Comparison of ENCODE assay signal across 9 cellular contexts in the genomic region with DNA sequence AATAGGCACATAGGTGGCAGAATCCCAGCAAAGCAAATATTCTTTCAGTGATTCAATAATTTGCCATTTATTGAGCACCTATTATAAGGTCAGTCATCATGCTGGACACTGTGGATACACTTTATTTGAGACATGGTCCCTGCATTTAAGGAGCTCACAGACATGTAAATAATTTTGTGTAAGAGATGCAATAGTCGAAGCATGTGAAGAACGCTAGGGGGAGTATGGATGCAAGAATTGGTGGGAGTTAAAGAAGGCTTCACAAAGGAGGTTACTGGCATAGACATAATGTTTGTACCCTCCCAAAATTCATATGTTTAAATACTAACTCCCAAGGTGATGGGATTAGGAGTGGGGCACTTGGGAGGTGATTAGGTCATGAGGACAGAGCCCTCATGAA.
DNase-seq lines count a peak whose midpoint lies in the region; ATAC-seq, FAIRE-seq and TF ChIP-seq lines count a peak whose summit lies in the region.
"Had no signal": no experiment of that assay in that cellular context is flagged by ENCODE, and none has a peak within 500 bp of the region (broad histone marks: within the 10 kb centered on the region; RNA-seq: fewer than 3 reads in every experiment).

No MANE protein-coding gene starts in this region.

- no peaks in the 10 kb centered on the region for H3K36me3 ChIP-seq in liver (ENCODE audit: control insufficient read depth in 4 of 4, insufficient read depth in 3 of 4, low read depth in 1 of 4, low read length in 3 of 4)
- H3K36me3 ChIP-seq: SJSA1 had no signal

- no peaks in the 10 kb centered on the region for H3K27me3 ChIP-seq in liver (ENCODE audit: control insufficient read depth in 4 of 4, insufficient read depth in 4 of 4, low read length in 3 of 4)
- H3K27me3 ChIP-seq: SJSA1 had no signal

- peak; percentile 56 to 66 for TF ChIP-seq RAD21 in liver (IDR thresholded peaks at IDR 0.05)

- H3K4me3 ChIP-seq in liver (ENCODE audit: low read depth in 1 of 3, low read length in 3 of 3) = no peak overlapping the region
- H3K4me3 ChIP-seq: SJSA1 had no signal

- DNase-seq in GM18507 (ENCODE audit: extremely low spot score, insufficient read length, low read depth) (no peak), SK-MEL-5 (ENCODE audit: low read depth, low spot score) (peak; percentile 35), NCI-H1436 treated with DMSO at 0.1 percent for 48 hours (lab: John Stamatoyannopoulos, UW) (no peak), GM12891 (ENCODE audit: insufficient read length, low spot score) (no peak)
- DNase-seq in activated CD4-positive, alpha-beta T cell treated with anti-CD3 and anti-CD28 coated beads for 48 hours = no peak
- no peak for DNase-seq in stimulated activated naive CD8-positive, alpha-beta T cell treated with anti-CD3 and anti-CD28 coated beads, Interleukin-15, Interleukin-2, amounts not matched to agents 100 U/mL and 50 U/mL, for 24 hours

- ATAC-seq in HG03520 (IDR thresholded peaks at IDR 0.05; ENCODE audit: unreplicated experiment) = peak; percentile 38
- no peak for ATAC-seq in stimulated activated naive CD8-positive, alpha-beta T cell treated with anti-CD3 and anti-CD28 coated beads, Interleukin-15, Interleukin-2, amounts not matched to agents 100 U/mL and 50 U/mL, for 24 hours

- peak; percentile 67 for FAIRE-seq in GM18507 (lab: Jason Lieb, UNC)
- no peak for FAIRE-seq in GM12891 (lab: Jason Lieb, UNC)

- 27% methylated on average over 2 of the region's 2 CpGs for WGBS in liver

- H3K27ac ChIP-seq in liver (ENCODE audit: low read depth in 1 of 2, low read length in 2 of 2) = no peak overlapping the region
- H3K27ac ChIP-seq: SJSA1 had no signal

- H3K9me3 ChIP-seq in liver (ENCODE audit: control insufficient read depth in 4 of 4, low read length in 3 of 4) = no peaks in the 10 kb centered on the region
- H3K9me3 ChIP-seq: SJSA1 had no signal

- TF ChIP-seq POLR2A in GM12891 (IDR thresholded peaks at IDR 0.05; ENCODE audit: low read depth, low read length) = no peak

- peak; percentile 41 for TF ChIP-seq CTCF in liver (IDR thresholded peaks at IDR 0.05; ENCODE audit: low read depth, low read length, missing input control)

- H3K9ac ChIP-seq in liver (ENCODE audit: low read depth in 1 of 2, low read length in 2 of 2) = no peak overlapping the region

- H3K4me1 ChIP-seq in liver (ENCODE audit: control insufficient read depth in 4 of 4, insufficient read depth in 4 of 4, low read length in 3 of 4) = no peaks in the 10 kb centered on the region
- H3K4me1 ChIP-seq: SJSA1 had no signal

- in situ Hi-C loops in SK-MEL-5 (cut with HindIII; ENCODE audit: low pct_unique_long_range_greater_than_20kb, low sequenced_read_pairs) = no loop called here

TF ChIP-seq in liver, 16 proteins besides CTCF, POLR2A, EP300 and RAD21:
- TF ChIP-seq NR2F2 (IDR thresholded peaks at IDR 0.05) = no peak
- no peak for TF ChIP-seq JUND (IDR thresholded peaks at IDR 0.05)
- no peak for TF ChIP-seq RXRA (IDR thresholded peaks at IDR 0.05)

TF ChIP-seq in GM12891, 5 proteins besides CTCF, POLR2A, EP300 and RAD21:
- no peak for TF ChIP-seq POLR2AphosphoS5 (IDR thresholded peaks at IDR 0.05; ENCODE audit: low read depth, low read length)
- TF ChIP-seq POU2F2 (IDR thresholded peaks at IDR 0.05; ENCODE audit: low read depth, low read length) = no peak
- TF ChIP-seq SPI1 (IDR thresholded peaks at IDR 0.05; ENCODE audit: low read depth, low read length) = no peak
- no peak for TF ChIP-seq TAF1 (IDR thresholded peaks at IDR 0.05; ENCODE audit: low read depth, low read length)
- no peak for TF ChIP-seq PAX5 (IDR thresholded peaks at IDR 0.05; ENCODE audit: insufficient read depth, low read length, severe bottlenecking)
